Comparison of ENCODE assay signal across 28 cellular contexts in the genomic region with DNA sequence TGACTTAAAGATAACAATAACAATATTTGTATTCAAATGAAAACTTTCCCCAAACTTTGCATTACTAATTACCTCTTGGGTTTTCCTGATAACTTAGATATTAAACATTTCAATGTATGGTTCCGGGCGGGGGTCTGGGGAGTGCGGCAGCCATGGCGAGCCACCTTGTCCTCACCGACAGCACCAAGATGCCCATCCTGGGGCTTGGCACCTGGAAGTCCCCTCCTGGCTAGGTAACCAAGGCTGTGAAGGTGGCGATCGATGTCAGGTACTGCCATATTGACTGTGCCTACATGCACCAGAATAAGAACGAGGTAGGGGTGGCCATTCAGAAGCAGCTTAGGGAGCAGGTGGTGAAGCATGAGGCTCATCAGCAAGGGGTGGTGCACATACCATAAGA.
A peak's percentile ranks its signal among the peaks of the same experiment; 100 is the strongest.
DNase-seq lines count a peak whose midpoint lies in the region; ATAC-seq, FAIRE-seq and TF ChIP-seq lines count a peak whose summit lies in the region.
"Had no signal": no experiment of that assay in that cellular context is flagged by ENCODE, and none has a peak within 500 bp of the region (broad histone marks: within the 10 kb centered on the region; RNA-seq: fewer than 3 reads in every experiment).

No MANE protein-coding gene starts in this region.

- peaks cover 2% of the 10 kb centered on the region for H3K9me3 ChIP-seq in left ventricle myocardium inferior (replicated peaks)
- peaks cover 0 to 7% (median 0%) of the 10 kb centered on the region in 3 donors for H3K9me3 ChIP-seq in gastroesophageal sphincter
- no peaks in the 10 kb centered on the region for H3K9me3 ChIP-seq in kidney (ENCODE audit: control insufficient read depth in 1 of 2, low read length in 2 of 2)
- peaks cover 1% of the 10 kb centered on the region for H3K9me3 ChIP-seq in mesenchymal stem cell (ENCODE audit: control insufficient read depth, low read length)
- H3K9me3 ChIP-seq: BE2C had no signal

- H3K27ac ChIP-seq in left ventricle myocardium inferior (replicated peaks) (no peak overlapping the region), gastroesophageal sphincter (no peak overlapping the region), kidney (ENCODE audit: low read depth in 2 of 2, low read length in 2 of 2) (no peak overlapping the region), mesenchymal stem cell (ENCODE audit: low read length, poor library complexity, severe bottlenecking) (no peak overlapping the region)
- H3K27ac ChIP-seq: BLaER1 had no signal

- H3K79me1 ChIP-seq in mesenchymal stem cell (replicated peaks; ENCODE audit: low read length, poor library complexity, severe bottlenecking): no peaks in the 10 kb centered on the region

- H4K8ac ChIP-seq in mesenchymal stem cell (ENCODE audit: low read length): no peak overlapping the region

- intact Hi-C loops in cardiac septum (cut with DNase I): no loop called here
- intact Hi-C loops in left ventricle myocardium inferior (cut with micrococcal nuclease): no loop called here
- intact Hi-C loops in kidney (cut with DNase I): no loop called here

- no peak for FAIRE-seq in kidney (lab: Jason Lieb, UNC)
- FAIRE-seq: A204.1, GM12878, GM12892, GM18507 had no signal

- peak overlapping the region; percentile 69 for H2AFZ ChIP-seq in mesenchymal stem cell (ENCODE audit: low read depth, low read length)

- H3K36me3 ChIP-seq in left ventricle myocardium inferior (no peaks in the 10 kb centered on the region), gastroesophageal sphincter (no peaks in the 10 kb centered on the region), kidney (ENCODE audit: control insufficient read depth in 1 of 2, insufficient read depth in 2 of 2, low read length in 2 of 2) (no peaks in the 10 kb centered on the region), mesenchymal stem cell (ENCODE audit: control insufficient read depth in 1 of 2, insufficient read depth in 2 of 2, low read depth in 1 of 2, low read length in 2 of 2) (no peaks in the 10 kb centered on the region)
- H3K36me3 ChIP-seq: BE2C, BLaER1 had no signal

- no peak overlapping the region for H3K14ac ChIP-seq in mesenchymal stem cell (ENCODE audit: low read length in 2 of 2)

- WGBS in gastroesophageal sphincter (ENCODE audit: low coverage in 1 of 2), 2 donors: 93 to 100% methylated on average over 1 to 8 of the region's 8 CpGs
- WGBS in mesenchymal stem cell: 92% methylated on average over 8 of the region's 8 CpGs

- no peak overlapping the region for H2BK12ac ChIP-seq in mesenchymal stem cell (ENCODE audit: low read length in 2 of 2)

- H3K9ac ChIP-seq in kidney (ENCODE audit: low read length in 2 of 2) (no peak overlapping the region), mesenchymal stem cell (ENCODE audit: low read length) (no peak overlapping the region)
- H3K9ac ChIP-seq: BLaER1 had no signal

- H3K18ac ChIP-seq in mesenchymal stem cell (ENCODE audit: low read depth in 1 of 2, low read length in 2 of 2): no peak overlapping the region

- no peak for TF ChIP-seq CTCF in left ventricle myocardium inferior (IDR thresholded peaks at IDR 0.05; ENCODE audit: borderline replicate concordance)
- no peak for TF ChIP-seq CTCF in gastroesophageal sphincter (IDR thresholded peaks at IDR 0.05)
- TF ChIP-seq CTCF in kidney (IDR thresholded peaks at IDR 0.05; ENCODE audit: borderline replicate concordance, extremely low read depth, insufficient read depth): no peak

- no peak overlapping the region for H3K4ac ChIP-seq in mesenchymal stem cell (ENCODE audit: low read depth in 1 of 2, low read length in 2 of 2)

- no peak overlapping the region for H3K23ac ChIP-seq in mesenchymal stem cell (ENCODE audit: low read length in 2 of 2)

- no peak overlapping the region for H4K91ac ChIP-seq in mesenchymal stem cell (ENCODE audit: low read length)

- TF ChIP-seq POLR2A in gastroesophageal sphincter (IDR thresholded peaks at IDR 0.05): no peak

- no peak overlapping the region for H3K4me3 ChIP-seq in left ventricle myocardium inferior
- H3K4me3 ChIP-seq in gastroesophageal sphincter: no peak overlapping the region
- no peak overlapping the region for H3K4me3 ChIP-seq in kidney (ENCODE audit: low read length in 2 of 2)
- no peak overlapping the region for H3K4me3 ChIP-seq in mesenchymal stem cell (ENCODE audit: insufficient read depth in 1 of 2, low read depth in 1 of 2, low read length in 2 of 2)
- H3K4me3 ChIP-seq: BLaER1, GM12878 had no signal

- ATAC-seq in gastroesophageal sphincter (peak; percentile 13), GM21390 (IDR thresholded peaks at IDR 0.05; ENCODE audit: unreplicated experiment) (no peak)
- ATAC-seq: GM12878 had no signal

- no peaks in the 10 kb centered on the region for H3K27me3 ChIP-seq in left ventricle myocardium inferior (ENCODE audit: low read depth)
- no peaks in the 10 kb centered on the region for H3K27me3 ChIP-seq in gastroesophageal sphincter
- H3K27me3 ChIP-seq in mesenchymal stem cell (ENCODE audit: control insufficient read depth in 1 of 2, insufficient read depth in 1 of 2, low read length in 2 of 2): no peaks in the 10 kb centered on the region
- H3K27me3 ChIP-seq: BE2C, BLaER1 had no signal

- TF ChIP-seq EP300 in gastroesophageal sphincter (IDR thresholded peaks at IDR 0.05): no peak

- H3K4me2 ChIP-seq in mesenchymal stem cell (ENCODE audit: low read length, poor library complexity, severe bottlenecking): no peak overlapping the region
- H3K4me2 ChIP-seq: BLaER1 had no signal

- no peak overlapping the region for H2BK15ac ChIP-seq in mesenchymal stem cell (ENCODE audit: low read depth, poor library complexity, severe bottlenecking)

- no peak overlapping the region for H2AK5ac ChIP-seq in mesenchymal stem cell (ENCODE audit: low read length, severe bottlenecking)

- no peaks in the 10 kb centered on the region for H3K4me1 ChIP-seq in left ventricle myocardium inferior
- no peaks in the 10 kb centered on the region for H3K4me1 ChIP-seq in gastroesophageal sphincter
- H3K4me1 ChIP-seq in kidney (ENCODE audit: control insufficient read depth in 1 of 2, insufficient read depth in 1 of 2, low read depth in 1 of 2, low read length in 2 of 2): no peaks in the 10 kb centered on the region
- no peaks in the 10 kb centered on the region for H3K4me1 ChIP-seq in mesenchymal stem cell (ENCODE audit: control insufficient read depth, insufficient read depth, low read depth, low read length)
- H3K4me1 ChIP-seq: BE2C, BLaER1 had no signal

- peak; percentile 68 for DNase-seq in cardiac septum (ENCODE audit: low spot score)
- no peak for DNase-seq in left ventricle myocardium inferior
- peak; percentile 45 for DNase-seq in kidney
- no peak for DNase-seq in mesenchymal stem cell
- DNase-seq in activated naive CD4-positive, alpha-beta T cell treated with anti-CD3 and anti-CD28 coated beads, Interleukin-2, amount 50 U/mL, for 16 hours: no peak
- no peak for DNase-seq in activated T-cell treated with anti-CD3 and anti-CD28 coated beads, Interleukin-2, amount 50 U/mL, for 1 hour
- DNase-seq: 8988T; ACHN; BE2C; C1 segment of cervical spinal cord; CD4-positive, alpha-beta memory T cell; CD4-positive, CD25-positive, alpha-beta regulatory T cell; CD8-positive, alpha-beta memory T cell; COR-L47; DMS 273 treated with DMSO at 0.1 percent for 48 hours; DMS153; DMS53; DMS79; DND-41; EL; GDM1 had no signal

- H2BK120ac ChIP-seq in mesenchymal stem cell (ENCODE audit: low read depth, low read length): no peak overlapping the region

- H2BK5ac ChIP-seq in mesenchymal stem cell (ENCODE audit: low read depth, low read length, poor library complexity, severe bottlenecking): no peak overlapping the region

Comparison
In these comparisons a context has a peak if more than half of its experiments do, and no peak if none do; other contexts are left out.
1. DNase-seq: peak in cardiac septum (single experiment) and kidney (single experiment); none in left ventricle myocardium inferior (single experiment), mesenchymal stem cell (single experiment), activated naive CD4-positive, alpha-beta T cell treated with anti-CD3 and anti-CD28 coated beads, Interleukin-2, amount 50 U/mL, for 16 hours (single experiment) and activated T-cell treated with anti-CD3 and anti-CD28 coated beads, Interleukin-2, amount 50 U/mL, for 1 hour (single experiment).